8 cellular contexts compared by ENCODE assay signal in the genomic region with DNA sequence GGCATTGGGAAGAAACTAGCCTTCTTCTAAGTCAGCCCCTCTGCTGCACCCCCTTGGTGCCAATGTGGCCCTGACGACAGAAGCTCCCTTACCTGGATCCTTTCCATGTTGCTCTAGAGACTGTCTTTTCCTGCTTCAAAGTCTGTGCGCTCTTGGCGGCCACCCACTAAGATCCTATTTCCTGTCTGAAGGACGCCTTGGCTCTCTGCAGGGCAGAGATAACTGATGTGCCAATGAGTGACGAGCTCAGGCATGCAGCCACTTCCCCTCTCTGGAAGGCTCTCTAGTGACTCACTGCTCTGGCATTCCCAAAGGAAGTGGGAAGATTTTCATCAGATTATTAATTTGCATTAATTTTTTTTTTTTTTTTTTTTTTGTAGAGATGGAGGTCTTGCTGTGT.
A peak's percentile ranks its signal among the peaks of the same experiment; 100 is the strongest.
DNase-seq lines count a peak whose midpoint lies in the region; ATAC-seq and TF ChIP-seq lines count a peak whose summit lies in the region.

No MANE protein-coding gene starts in this region.

- peak overlapping the region; percentile 78 for H2BK120ac ChIP-seq in mesendoderm (ENCODE audit: low read depth, low read length)

- ATAC-seq in HG02840 (IDR thresholded peaks at IDR 0.05; ENCODE audit: low FRiP score, unreplicated experiment): no peak

- H3K27ac Mint-ChIP-seq in endothelial cell (ENCODE audit: unreplicated experiment): peak overlapping the region; percentile 99

- H3K9ac ChIP-seq in BLaER1 treated with 17β-estradiol and CSF1 and Interleukin-3, amounts not matched to agents 10 nM and 100 nM: no peak overlapping the region
- H3K9ac ChIP-seq in mesendoderm (ENCODE audit: low read length): peak overlapping the region; percentile 75

- no peak overlapping the region for H4K5ac ChIP-seq in mesendoderm (ENCODE audit: low read length)

- H3K27me3 ChIP-seq in BLaER1 treated with 17β-estradiol and CSF1 and Interleukin-3, amounts not matched to agents 10 nM and 100 nM: peaks cover 0 to 4% (median 0%) of the 10 kb centered on the region in 11 experiments; a peak in 1 of 22 replicates
- H3K27me3 ChIP-seq in mesendoderm (ENCODE audit: insufficient read depth, low read length, poor library complexity): no peaks in the 10 kb centered on the region

- H3K79me2 ChIP-seq in mesendoderm (ENCODE audit: control insufficient read depth, insufficient read depth, low read length): no peaks in the 10 kb centered on the region

- no peaks in the 10 kb centered on the region for H3K36me3 ChIP-seq in BLaER1 treated with 17β-estradiol and CSF1 and Interleukin-3, amounts not matched to agents 10 nM and 100 nM
- H3K36me3 ChIP-seq in mesendoderm (ENCODE audit: control insufficient read depth, insufficient read depth, low read length): no peaks in the 10 kb centered on the region

- WGBS in mesendoderm (ENCODE audit: extremely low coverage, insufficient coverage, low lambda C conversion rate): no CpG with 5 or more reads among the region's 5 CpGs

- H3K79me1 ChIP-seq in mesendoderm (ENCODE audit: low read length): no peaks in the 10 kb centered on the region

- H3K56ac ChIP-seq in mesendoderm (ENCODE audit: low read length): peak overlapping the region; percentile 89

- H3K27ac ChIP-seq in BLaER1 treated with 17β-estradiol and CSF1 and Interleukin-3, amounts not matched to agents 10 nM and 100 nM: no peak overlapping the region
- peak overlapping the region; percentile 96 for H3K27ac ChIP-seq in mesendoderm (ENCODE audit: low read depth, low read length)

- TF ChIP-seq CTCF in endothelial cell (IDR thresholded peaks at IDR 0.05; ENCODE audit: unreplicated experiment): no peak

- H2BK5ac ChIP-seq in mesendoderm (ENCODE audit: low read length): peak overlapping the region; percentile 96

- H3K9me3 ChIP-seq in BLaER1 treated with 17β-estradiol and CSF1 and Interleukin-3, amounts not matched to agents 10 nM and 100 nM (replicated peaks in 1 of 11): peaks cover 0 to 6% (median 0%) of the 10 kb centered on the region in 11 experiments; a peak in 1 of 22 replicates

- H3K18ac ChIP-seq in mesendoderm (ENCODE audit: low read length): peak overlapping the region; percentile 86

- peak; percentile 90 for DNase-seq in NCI-H69 (lab: John Stamatoyannopoulos, UW)
- peak; percentile 69 for DNase-seq in endothelial cell (ENCODE audit: low spot score)
- peak; percentile 99 for DNase-seq in mesendoderm
- no peak for DNase-seq in GM19240 (ENCODE audit: insufficient read length, low spot score)
- DNase-seq in D341Med (ENCODE audit: low spot score): no peak
- DNase-seq in retina: no peak

- H3K4me3 Mint-ChIP-seq in endothelial cell (ENCODE audit: unreplicated experiment): peak overlapping the region; percentile 70

- peaks cover 0 to 26% (median 12%) of the 10 kb centered on the region in 10 experiments; a peak in 16 of 20 replicates for H3K4me1 ChIP-seq in BLaER1 treated with 17β-estradiol and CSF1 and Interleukin-3, amounts not matched to agents 10 nM and 100 nM
- no peaks in the 10 kb centered on the region for H3K4me1 ChIP-seq in mesendoderm (ENCODE audit: control insufficient read depth, low read depth, low read length)

- no peak overlapping the region for H2BK15ac ChIP-seq in mesendoderm (replicated peaks; ENCODE audit: low read depth)

- peak overlapping the region; percentile 95 for H3K4ac ChIP-seq in mesendoderm (ENCODE audit: low read depth, low read length)

- peak overlapping the region; percentile 94 for H4K8ac ChIP-seq in mesendoderm (ENCODE audit: low read depth, low read length)

- H2AK5ac ChIP-seq in mesendoderm (ENCODE audit: low read length): no peak overlapping the region

- peak overlapping the region in 10 of 11 experiments; percentile 23 to 79 (median 59); a peak in 18 of 22 replicates for H3K4me2 ChIP-seq in BLaER1 treated with 17β-estradiol and CSF1 and Interleukin-3, amounts not matched to agents 10 nM and 100 nM
- peak overlapping the region; percentile 60 for H3K4me2 ChIP-seq in mesendoderm (ENCODE audit: low read length)

- no peaks in the 10 kb centered on the region for H3K9me3 Mint-ChIP-seq in endothelial cell (ENCODE audit: unreplicated experiment)

- peak overlapping the region; percentile 1 for H3K23ac ChIP-seq in mesendoderm (ENCODE audit: low read length)

- 0 out of 20 replicates have a peak overlapping the region, but pooled peaks of 1 of the 10 experiments have one; percentile 5 for H3K4me3 ChIP-seq in BLaER1 treated with 17β-estradiol and CSF1 and Interleukin-3, amounts not matched to agents 10 nM and 100 nM
- peak overlapping the region; percentile 2 for H3K4me3 ChIP-seq in mesendoderm (ENCODE audit: low read length)

- peaks cover 46% of the 10 kb centered on the region for H3K4me1 Mint-ChIP-seq in endothelial cell (ENCODE audit: unreplicated experiment)

- no peaks in the 10 kb centered on the region for H4K20me1 ChIP-seq in BLaER1 treated with 17β-estradiol and CSF1 and Interleukin-3, amounts not matched to agents 10 nM and 100 nM

- H3K27me3 Mint-ChIP-seq in endothelial cell (ENCODE audit: unreplicated experiment): no peaks in the 10 kb centered on the region

- peaks cover 11% of the 10 kb centered on the region for H3K36me3 Mint-ChIP-seq in endothelial cell (ENCODE audit: low read depth, unreplicated experiment)

Comparison
In these comparisons a context has a peak if more than half of its experiments do, and no peak if none do; other contexts are left out.
1. DNase-seq: peak in NCI-H69 (single experiment), endothelial cell (single experiment) and mesendoderm (single experiment); none in GM19240 (single experiment), D341Med (single experiment) and retina (single experiment).